ENCODE assay signal across 1 cellular context in genomic region chr5:52685621-52686370, GRCh38.
TF ChIP-seq lines count a peak whose summit lies in the region.

No MANE protein-coding gene starts in this region.

TF ChIP-seq in HCT116, 20 proteins besides CTCF, POLR2A, EP300 and RAD21:
- peak; percentile 41 for TF ChIP-seq REST (IDR thresholded peaks at IDR 0.05; ENCODE audit: low read depth)
- no peak for TF ChIP-seq EGR1 (IDR thresholded peaks at IDR 0.05; ENCODE audit: low read depth)
